31 cellular contexts compared by ENCODE assay signal in the genomic region with DNA sequence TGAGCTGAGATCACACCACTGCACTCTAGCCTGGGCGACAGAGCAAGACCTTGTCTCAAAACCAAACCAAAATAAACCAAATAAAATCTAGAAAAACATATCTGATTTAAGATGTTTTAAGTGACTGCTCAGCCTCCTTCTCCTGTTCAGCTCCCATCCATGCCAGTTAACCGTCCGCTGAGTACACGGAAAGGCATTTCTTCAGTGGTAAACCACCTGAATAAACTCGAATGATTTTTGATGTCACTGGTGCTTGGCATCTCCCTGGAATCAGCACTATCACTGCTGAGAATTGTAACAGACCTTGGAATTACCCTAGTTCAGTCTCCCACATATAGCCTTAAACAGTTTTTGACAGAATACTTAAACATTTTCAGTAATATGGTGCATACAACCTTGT.
"Had no signal": no experiment of that assay in that cellular context is flagged by ENCODE, and none has a peak within 500 bp of the region (broad histone marks: within the 10 kb centered on the region; RNA-seq: fewer than 3 reads in every experiment).

No MANE protein-coding gene starts in this region.

- H3K27ac Mint-ChIP-seq: mesothelial cell of epicardium; natural killer cell; nephron progenitor cell; neural progenitor cell; stimulated activated effector memory CD8-positive, alpha-beta T cell treated with anti-CD3 and anti-CD28 coated beads, Interleukin-12 subunit alpha, Interleukin-12 subunit beta, amount 100 ng/mL, for 72 hours; stimulated activated naive CD8-positive, alpha-beta T cell treated with anti-CD3 and anti-CD28 coated beads, Interleukin-15, Interleukin-2, amounts not matched to agents 100 ng/mL and 50 ng/mL, for 24 hours had no signal

- H3K27ac ChIP-seq: hepatocyte, left lung, neural progenitor cell, neutrophil, parathyroid adenoma, psoas muscle, right atrium auricular region, right lobe of liver, skin epidermis, suprapubic skin, thoracic aorta, tibial artery, upper lobe of right lung had no signal

- H3K4me1 Mint-ChIP-seq: mesothelial cell of epicardium; natural killer cell; nephron progenitor cell; neural progenitor cell; stimulated activated effector memory CD8-positive, alpha-beta T cell treated with anti-CD3 and anti-CD28 coated beads, Interleukin-12 subunit alpha, Interleukin-12 subunit beta, amount 100 ng/mL, for 72 hours had no signal

- H3K9ac ChIP-seq: neural progenitor cell, parathyroid adenoma had no signal

- H2AFZ ChIP-seq: hepatocyte, neural progenitor cell, parathyroid adenoma had no signal

- DNase-seq: islet precursor cell; left colon; left lung; mesendoderm; naive B cell; natural killer cell; nephron progenitor cell; occipital lobe; psoas muscle; right lobe of liver; stimulated activated CD4-positive, alpha-beta T cell treated with anti-CD3 and anti-CD28 coated beads, Interleukin-12 subunit alpha, Interleukin-12 subunit beta, amount 100 ng/mL, for 4 hours; stimulated activated CD4-positive, alpha-beta T cell treated with anti-CD3 and anti-CD28 coated beads, Interleukin-15, amount 100 ng/mL, for 24 hours; stimulated activated CD4-positive, alpha-beta T cell treated with anti-CD3 and anti-CD28 coated beads, Interleukin-2, amount 100 ng/mL, for 24 hours; stimulated activated CD4-positive, alpha-beta T cell treated with anti-CD3 and anti-CD28 coated beads, Interleukin-4, amount 100 ng/mL, for 24 hours; stimulated activated naive CD4-positive, alpha-beta T cell; tibial artery; trophoblast cell; upper lobe of right lung had no signal

- H3K9me3 Mint-ChIP-seq: mesothelial cell of epicardium; naive B cell; natural killer cell; nephron progenitor cell; neural progenitor cell; stimulated activated effector memory CD8-positive, alpha-beta T cell treated with anti-CD3 and anti-CD28 coated beads, Interleukin-12 subunit alpha, Interleukin-12 subunit beta, amount 100 ng/mL, for 72 hours; stimulated activated naive CD8-positive, alpha-beta T cell treated with anti-CD3 and anti-CD28 coated beads, Interleukin-15, Interleukin-2, amounts not matched to agents 100 ng/mL and 50 ng/mL, for 24 hours had no signal

- H3K9me3 ChIP-seq: left lung, neutrophil, psoas muscle, right atrium auricular region, right lobe of liver, suprapubic skin, thoracic aorta, tibial artery, upper lobe of right lung had no signal

- H3K4me3 Mint-ChIP-seq: mesothelial cell of epicardium; naive B cell; natural killer cell; nephron progenitor cell; neural progenitor cell; stimulated activated effector memory CD8-positive, alpha-beta T cell treated with anti-CD3 and anti-CD28 coated beads, Interleukin-12 subunit alpha, Interleukin-12 subunit beta, amount 100 ng/mL, for 72 hours; stimulated activated naive CD8-positive, alpha-beta T cell treated with anti-CD3 and anti-CD28 coated beads, Interleukin-15, Interleukin-2, amounts not matched to agents 100 ng/mL and 50 ng/mL, for 24 hours had no signal

- H3K4me3 ChIP-seq: hepatocyte, left lung, lung, neural progenitor cell, psoas muscle, right atrium auricular region, right lobe of liver, skin epidermis, suprapubic skin, thoracic aorta, tibial artery, upper lobe of right lung had no signal

- ATAC-seq: left colon; left lung; natural killer cell; psoas muscle; right lobe of liver; stimulated activated effector memory CD8-positive, alpha-beta T cell treated with anti-CD3 and anti-CD28 coated beads, Interleukin-12 subunit alpha, Interleukin-12 subunit beta, amount 100 ng/mL, for 72 hours; upper lobe of right lung had no signal

- H3K27me3 Mint-ChIP-seq: naive B cell; stimulated activated naive CD8-positive, alpha-beta T cell treated with anti-CD3 and anti-CD28 coated beads, Interleukin-15, Interleukin-2, amounts not matched to agents 100 ng/mL and 50 ng/mL, for 24 hours had no signal

- H3K79me2 ChIP-seq: hepatocyte, parathyroid adenoma had no signal

- FAIRE-seq: urothelium cell line had no signal

- H3K27me3 ChIP-seq: hepatocyte, left lung, neural progenitor cell, neutrophil, right atrium auricular region, right lobe of liver, suprapubic skin, tibial artery, upper lobe of right lung had no signal

- H3K4me1 ChIP-seq: left lung, neural progenitor cell, parathyroid adenoma, psoas muscle, right atrium auricular region, right lobe of liver, suprapubic skin, tibial artery, upper lobe of right lung had no signal

- H3K4me2 ChIP-seq: hepatocyte, neural progenitor cell had no signal
